In the genomic region with DNA sequence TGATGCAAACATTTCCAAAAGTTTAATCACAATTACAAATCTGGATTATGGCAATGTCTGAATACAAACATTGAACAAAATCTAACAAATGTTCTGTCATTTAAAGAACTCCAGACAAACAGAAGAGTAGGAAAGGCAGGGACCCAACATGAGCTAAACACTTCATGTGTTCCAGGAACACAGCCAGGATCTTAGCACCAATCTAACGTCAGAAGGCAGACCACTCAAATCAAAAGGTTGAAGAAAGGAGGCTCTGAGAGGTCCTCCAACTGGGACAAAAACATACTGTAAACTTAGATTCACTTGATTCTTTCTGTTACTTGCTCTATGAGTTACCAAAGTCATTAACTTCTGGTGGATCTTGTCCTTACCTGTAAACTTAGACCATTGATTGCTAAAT, we compare ENCODE assay signal across 24 cellular contexts.
DNase-seq lines count a peak whose midpoint lies in the region; TF ChIP-seq lines count a peak whose summit lies in the region.
"Had no signal": no experiment of that assay in that cellular context is flagged by ENCODE, and none has a peak within 500 bp of the region (broad histone marks: within the 10 kb centered on the region; RNA-seq: fewer than 3 reads in every experiment).

No MANE protein-coding gene starts in this region.

- TF ChIP-seq CTCF in OCI-LY3 (IDR thresholded peaks at IDR 0.05; ENCODE audit: low read depth, low read length), result no peak
- no peak for TF ChIP-seq CTCF in fibroblast of the aortic adventitia (IDR thresholded peaks at IDR 0.05; ENCODE audit: insufficient read depth, low read length)

- no peaks in the 10 kb centered on the region for H4K20me1 ChIP-seq in OCI-LY3 (ENCODE audit: insufficient read depth, low read length)

- H3K27me3 Mint-ChIP-seq in CD8-positive, alpha-beta memory T cell, result no peaks in the 10 kb centered on the region
- H3K27me3 Mint-ChIP-seq: activated B cell treated with CpG ODN at 0.5 μM for 24 hours; CD4-positive, alpha-beta memory T cell; stimulated activated naive CD8-positive, alpha-beta T cell treated with anti-CD3 and anti-CD28 coated beads, Interleukin-15, Interleukin-2, amounts not matched to agents 100 ng/mL and 50 ng/mL, for 24 hours had no signal

- no peak overlapping the region for H3K9ac ChIP-seq in OCI-LY3 (ENCODE audit: low read length)
- H3K9ac ChIP-seq in stomach smooth muscle (ENCODE audit: low read length in 2 of 2), result no peak overlapping the region

- no peak overlapping the region for H3K27ac ChIP-seq in OCI-LY3 (ENCODE audit: low read length)
- peak overlapping the region; percentile 19 for H3K27ac ChIP-seq in stomach smooth muscle (ENCODE audit: low read length)
- H3K27ac ChIP-seq in CD8-positive, alpha-beta memory T cell (ENCODE audit: low read depth, low read length), result no peak overlapping the region

- POLR2A ChIA-PET in CD8-positive, alpha-beta memory T cell (lab: Charles Lee), result no interaction called here

- CTCF ChIA-PET in CD8-positive, alpha-beta memory T cell (lab: Charles Lee), result no interaction called here

- H3K27me3 ChIP-seq in OCI-LY3 (ENCODE audit: low read depth, low read length) (no peaks in the 10 kb centered on the region), stomach smooth muscle (ENCODE audit: control insufficient read depth in 1 of 2, insufficient read depth in 2 of 2, low read length in 2 of 2) (no peaks in the 10 kb centered on the region)
- H3K27me3 ChIP-seq in CD8-positive, alpha-beta memory T cell (ENCODE audit: insufficient read depth, low read length, poor library complexity, severe bottlenecking), result no peaks in the 10 kb centered on the region
- H3K27me3 ChIP-seq: tibial nerve had no signal

- H3K36me3 ChIP-seq in OCI-LY3 (replicated peaks; ENCODE audit: low read depth, low read length) (no peaks in the 10 kb centered on the region), stomach smooth muscle (ENCODE audit: control insufficient read depth in 2 of 2, insufficient read depth in 2 of 2, low read length in 2 of 2) (no peaks in the 10 kb centered on the region)
- no peaks in the 10 kb centered on the region for H3K36me3 ChIP-seq in CD8-positive, alpha-beta memory T cell (ENCODE audit: insufficient read depth, low read length)
- H3K36me3 ChIP-seq: tibial nerve had no signal

- H3K4me1 Mint-ChIP-seq in CD8-positive, alpha-beta memory T cell, result no peaks in the 10 kb centered on the region
- H3K4me1 Mint-ChIP-seq: activated B cell treated with CpG ODN at 0.5 μM for 24 hours; CD4-positive, alpha-beta memory T cell had no signal

- H3K36me3 Mint-ChIP-seq in CD8-positive, alpha-beta memory T cell, result no peaks in the 10 kb centered on the region
- H3K36me3 Mint-ChIP-seq: CD4-positive, alpha-beta memory T cell had no signal

- H3K4me1 ChIP-seq in OCI-LY3 (ENCODE audit: low read length) (peaks cover 5% of the 10 kb centered on the region), stomach smooth muscle (ENCODE audit: control insufficient read depth, insufficient read depth, low read length) (peaks cover 4% of the 10 kb centered on the region)
- H3K4me1 ChIP-seq in CD8-positive, alpha-beta memory T cell (ENCODE audit: insufficient read depth, low read length), result no peaks in the 10 kb centered on the region

- peaks cover 2 to 21% (median 7%) of the 10 kb centered on the region in 5 donors for H3K9me3 Mint-ChIP-seq in CD8-positive, alpha-beta memory T cell
- H3K9me3 Mint-ChIP-seq: activated B cell treated with CpG ODN at 0.5 μM for 24 hours, H9 had no signal

- H3K27ac Mint-ChIP-seq in CD8-positive, alpha-beta memory T cell, result no peak overlapping the region
- H3K27ac Mint-ChIP-seq: activated B cell treated with CpG ODN at 0.5 μM for 24 hours; CD4-positive, alpha-beta memory T cell; stimulated activated naive CD8-positive, alpha-beta T cell treated with anti-CD3 and anti-CD28 coated beads, Interleukin-15, Interleukin-2, amounts not matched to agents 100 ng/mL and 50 ng/mL, for 24 hours had no signal

- no peaks in the 10 kb centered on the region for H3K79me2 ChIP-seq in OCI-LY3 (ENCODE audit: low read length)

- no peak overlapping the region for H3K4me3 ChIP-seq in OCI-LY3 (ENCODE audit: low read length)
- H3K4me3 ChIP-seq in fibroblast of the aortic adventitia (ENCODE audit: low read depth, low read length), result no peak overlapping the region
- H3K4me3 ChIP-seq in stomach smooth muscle (ENCODE audit: low read length in 2 of 2), result no peak overlapping the region
- H3K4me3 ChIP-seq in CD8-positive, alpha-beta memory T cell (ENCODE audit: low read length), result no peak overlapping the region
- H3K4me3 ChIP-seq: tibial nerve had no signal

- H3K9me3 ChIP-seq in OCI-LY3 (ENCODE audit: insufficient read depth, low read length), result no peaks in the 10 kb centered on the region
- no peaks in the 10 kb centered on the region for H3K9me3 ChIP-seq in stomach smooth muscle (ENCODE audit: control insufficient read depth in 2 of 2, low read length in 2 of 2)
- H3K9me3 ChIP-seq in CD8-positive, alpha-beta memory T cell (ENCODE audit: low read length), result no peaks in the 10 kb centered on the region
- H3K9me3 ChIP-seq: tibial nerve had no signal

- peak; percentile 1 for DNase-seq in HCEC 1CT
- peak; percentile 31 for DNase-seq in fibroblast of the aortic adventitia (ENCODE audit: low read depth)
- DNase-seq in CD8-positive, alpha-beta memory T cell, result no peak
- DNase-seq in UCSD-AML1 (lab: John Stamatoyannopoulos, UW; ENCODE audit: unreplicated experiment), result no peak
- no peak for DNase-seq in mesenteric fat pad (ENCODE audit: low spot score)
- DNase-seq: activated B cell treated with CpG ODN at 0.5 μM for 24 hours; activated CD4-positive, alpha-beta T cell treated with anti-CD3 and anti-CD28 coated beads, Interleukin-2, amount 50 U/mL, for 48 hours; activated CD8-positive, alpha-beta memory T cell treated with anti-CD3 and anti-CD28 coated beads, Interleukin-2, amount 50 U/mL, for 4 hours; activated naive CD4-positive, alpha-beta T cell treated with anti-CD3 and anti-CD28 coated beads, Interleukin-2, amount 50 U/mL, for 16 hours; AML-193; CD4-positive, alpha-beta memory T cell; cerebellar nuclear complex; DMS 273 treated with DMSO at 0.1 percent for 48 hours; GDM1; H9; NCI-H1092; NCI-H2107; posterior cingulate gyrus; stimulated activated CD4-positive, alpha-beta T cell treated with anti-CD3 and anti-CD28 coated beads, Interleukin-15, amount 100 ng/mL, for 24 hours; T-helper 9 cell had no signal

- H3K4me2 ChIP-seq in OCI-LY3 (ENCODE audit: low read length), result peak overlapping the region; percentile 21; the same call in 1 of the 2 replicates

- no peak overlapping the region for H2AFZ ChIP-seq in OCI-LY3 (ENCODE audit: low read depth, low read length)

- no peak overlapping the region for H3K4me3 Mint-ChIP-seq in CD8-positive, alpha-beta memory T cell
- H3K4me3 Mint-ChIP-seq: activated B cell treated with CpG ODN at 0.5 μM for 24 hours; CD4-positive, alpha-beta memory T cell; H9; stimulated activated naive CD8-positive, alpha-beta T cell treated with anti-CD3 and anti-CD28 coated beads, Interleukin-15, Interleukin-2, amounts not matched to agents 100 ng/mL and 50 ng/mL, for 24 hours had no signal

Comparison
In these comparisons a context has a peak if more than half of its experiments do, and no peak if none do; other contexts are left out.
1. DNase-seq: peak in HCEC 1CT (single experiment) and fibroblast of the aortic adventitia (single experiment); none in CD8-positive, alpha-beta memory T cell (0 of 5), UCSD-AML1 (single experiment) and mesenteric fat pad (single experiment).